1 cellular context compared by ENCODE assay signal in the genomic region with DNA sequence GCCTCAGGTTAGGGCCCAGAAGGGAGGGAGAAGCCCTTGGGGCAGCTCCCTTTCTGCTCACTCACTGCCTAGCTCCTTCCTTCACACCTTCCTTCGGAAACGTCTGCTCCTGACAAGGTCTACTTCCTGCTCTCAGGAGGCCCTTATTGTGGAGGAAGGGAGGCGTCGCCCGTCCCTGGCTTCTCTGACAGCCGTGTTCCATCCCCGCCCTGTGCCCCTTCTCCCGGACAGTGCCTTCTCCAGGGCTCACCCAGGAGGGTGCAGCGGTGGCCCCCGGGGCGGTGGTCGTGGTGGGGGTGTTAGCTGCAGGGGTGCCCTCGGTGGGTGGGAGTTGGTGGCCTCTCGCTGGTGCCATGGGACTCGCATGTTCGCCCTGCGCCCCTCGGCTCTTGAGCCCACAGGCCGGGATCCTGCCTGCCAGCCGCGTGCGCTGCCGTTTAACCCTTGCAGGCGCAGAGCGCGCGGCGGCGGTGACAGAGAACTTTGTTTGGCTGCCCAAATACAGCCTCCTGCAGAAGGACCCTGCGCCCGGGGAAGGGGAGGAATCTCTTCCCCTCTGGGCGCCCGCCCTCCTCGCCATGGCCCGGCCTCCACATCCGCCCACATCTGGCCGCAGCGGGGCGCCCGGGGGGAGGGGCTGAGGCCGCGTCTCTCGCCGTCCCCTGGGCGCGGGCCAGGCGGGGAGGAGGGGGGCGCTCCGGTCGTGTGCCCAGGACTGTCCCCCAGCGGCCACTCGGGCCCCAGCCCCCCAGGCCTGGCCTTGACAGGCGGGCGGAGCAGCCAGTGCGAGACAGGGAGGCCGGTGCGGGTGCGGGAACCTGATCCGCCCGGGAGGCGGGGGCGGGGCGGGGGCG.
TF ChIP-seq lines count a peak whose summit lies in the region.

No MANE protein-coding gene starts in this region.

TF ChIP-seq in HEK293, 187 proteins besides CTCF, POLR2A, EP300 and RAD21 (continued from another document and continues in another):
- TF ChIP-seq WT1 (tag by site-specific recombination; IDR thresholded peaks at IDR 0.05) (no peak), ZNF302 (tag by site-specific recombination; IDR thresholded peaks at IDR 0.05; ENCODE audit: low read depth) (no peak), ZNF585B (tag by site-specific recombination; IDR thresholded peaks at IDR 0.05) (no peak), SALL2 (tag by site-specific recombination; IDR thresholded peaks at IDR 0.05; ENCODE audit: borderline replicate concordance) (no peak), ZNF626 (tag by site-specific recombination; IDR thresholded peaks at IDR 0.05) (no peak), ZNF792 (tag by site-specific recombination; IDR thresholded peaks at IDR 0.05) (no peak), ZNF274 (IDR thresholded peaks at IDR 0.05; ENCODE audit: low read length) (no peak), ZNF274 (tag by site-specific recombination; IDR thresholded peaks at IDR 0.05; ENCODE audit: borderline replicate concordance) (no peak), REPIN1 (tag by site-specific recombination; IDR thresholded peaks at IDR 0.05; ENCODE audit: low read depth) (no peak), BCL11A (tag by site-specific recombination; IDR thresholded peaks at IDR 0.05; ENCODE audit: low read depth) (peak; percentile 64; the same call in 1 of the 2 replicates), ZNF341 (tag by site-specific recombination; IDR thresholded peaks at IDR 0.05; ENCODE audit: low read depth) (peak; percentile 68), SP3 (tag by site-specific recombination; IDR thresholded peaks at IDR 0.05) (peak; percentile 81), ZNF37A (tag by site-specific recombination; IDR thresholded peaks at IDR 0.05) (no peak), ZNF223 (tag by site-specific recombination; IDR thresholded peaks at IDR 0.05) (no peak), KLF7 (tag by site-specific recombination; IDR thresholded peaks at IDR 0.05; ENCODE audit: borderline replicate concordance) (peak; percentile 18; the same call in 1 of the 2 replicates), ZNF777 (tag by site-specific recombination; IDR thresholded peaks at IDR 0.05; ENCODE audit: borderline replicate concordance) (no peak), ZNF596 (tag by site-specific recombination; IDR thresholded peaks at IDR 0.05) (no peak), ZBTB48 (tag by site-specific recombination; IDR thresholded peaks at IDR 0.05) (peak; percentile 57), SP7 (tag by site-specific recombination; IDR thresholded peaks at IDR 0.05) (peak; percentile 61; the same call in 1 of the 2 replicates), ZNF350 (tag by site-specific recombination; IDR thresholded peaks at IDR 0.05) (no peak), ZNF311 (tag by site-specific recombination; IDR thresholded peaks at IDR 0.05; ENCODE audit: borderline replicate concordance) (no peak), ZFP69B (tag by site-specific recombination; IDR thresholded peaks at IDR 0.05) (no peak), ZSCAN30 (tag by site-specific recombination; IDR thresholded peaks at IDR 0.05) (peak; percentile 75), ZNF555 (tag by site-specific recombination; conservative IDR thresholded peaks at IDR 0.05) (no peak), ZBTB17 (tag by site-specific recombination; IDR thresholded peaks at IDR 0.05) (peak; percentile 68), ZNF521 (tag by site-specific recombination; IDR thresholded peaks at IDR 0.05) (no peak), GLIS2 (tag by site-specific recombination; IDR thresholded peaks at IDR 0.05) (peak; percentile 90), ZNF16 (tag by site-specific recombination; IDR thresholded peaks at IDR 0.05; ENCODE audit: low read depth) (no peak), ZNF548 (tag by site-specific recombination; IDR thresholded peaks at IDR 0.05) (no peak), ZNF133 (tag by site-specific recombination; IDR thresholded peaks at IDR 0.05) (no peak), ZNF404 (tag by site-specific recombination; IDR thresholded peaks at IDR 0.05) (no peak), ZNF830 (tag by site-specific recombination; IDR thresholded peaks at IDR 0.05; ENCODE audit: low read depth) (no peak), ZNF2 (tag by site-specific recombination; IDR thresholded peaks at IDR 0.05) (no peak), ZNF366 (tag by site-specific recombination; conservative IDR thresholded peaks at IDR 0.05) (peak; percentile 56; the same call in 1 of the 2 replicates), ZNF549 (tag by site-specific recombination; IDR thresholded peaks at IDR 0.05) (no peak), KLF9 (tag by site-specific recombination; IDR thresholded peaks at IDR 0.05; ENCODE audit: low read depth) (peak; percentile 24; the same call in 1 of the 2 replicates)
- TF ChIP-seq, protein P1, sequence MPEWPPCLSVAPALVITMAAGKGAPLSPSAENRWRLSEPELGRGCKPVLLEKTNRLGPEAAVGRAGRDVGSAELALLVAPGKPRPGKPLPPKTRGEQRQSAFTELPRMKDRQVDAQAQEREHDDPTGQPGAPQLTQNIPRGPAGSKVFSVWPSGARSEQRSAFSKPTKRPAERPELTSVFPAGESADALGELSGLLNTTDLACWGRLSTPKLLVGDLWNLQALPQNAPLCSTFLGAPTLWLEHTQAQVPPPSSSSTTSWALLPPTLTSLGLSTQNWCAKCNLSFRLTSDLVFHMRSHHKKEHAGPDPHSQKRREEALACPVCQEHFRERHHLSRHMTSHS (tag by site-specific recombination; IDR thresholded peaks at IDR 0.05) = no peak
- TF ChIP-seq, protein P2, sequence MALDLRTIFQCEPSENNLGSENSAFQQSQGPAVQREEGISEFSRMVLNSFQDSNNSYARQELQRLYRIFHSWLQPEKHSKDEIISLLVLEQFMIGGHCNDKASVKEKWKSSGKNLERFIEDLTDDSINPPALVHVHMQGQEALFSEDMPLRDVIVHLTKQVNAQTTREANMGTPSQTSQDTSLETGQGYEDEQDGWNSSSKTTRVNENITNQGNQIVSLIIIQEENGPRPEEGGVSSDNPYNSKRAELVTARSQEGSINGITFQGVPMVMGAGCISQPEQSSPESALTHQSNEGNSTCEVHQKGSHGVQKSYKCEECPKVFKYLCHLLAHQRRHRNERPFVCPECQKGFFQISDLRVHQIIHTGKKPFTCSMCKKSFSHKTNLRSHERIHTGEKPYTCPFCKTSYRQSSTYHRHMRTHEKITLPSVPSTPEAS (tag by site-specific recombination; IDR thresholded peaks at IDR 0.05) = no peak
- TF ChIP-seq, protein P3, sequence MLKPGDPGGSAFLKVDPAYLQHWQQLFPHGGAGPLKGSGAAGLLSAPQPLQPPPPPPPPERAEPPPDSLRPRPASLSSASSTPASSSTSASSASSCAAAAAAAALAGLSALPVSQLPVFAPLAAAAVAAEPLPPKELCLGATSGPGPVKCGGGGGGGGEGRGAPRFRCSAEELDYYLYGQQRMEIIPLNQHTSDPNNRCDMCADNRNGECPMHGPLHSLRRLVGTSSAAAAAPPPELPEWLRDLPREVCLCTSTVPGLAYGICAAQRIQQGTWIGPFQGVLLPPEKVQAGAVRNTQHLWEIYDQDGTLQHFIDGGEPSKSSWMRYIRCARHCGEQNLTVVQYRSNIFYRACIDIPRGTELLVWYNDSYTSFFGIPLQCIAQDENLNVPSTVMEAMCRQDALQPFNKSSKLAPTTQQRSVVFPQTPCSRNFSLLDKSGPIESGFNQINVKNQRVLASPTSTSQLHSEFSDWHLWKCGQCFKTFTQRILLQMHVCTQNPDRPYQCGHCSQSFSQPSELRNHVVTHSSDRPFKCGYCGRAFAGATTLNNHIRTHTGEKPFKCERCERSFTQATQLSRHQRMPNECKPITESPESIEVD (tag by site-specific recombination; IDR thresholded peaks at IDR 0.05) = no peak
- TF ChIP-seq, protein P4, sequence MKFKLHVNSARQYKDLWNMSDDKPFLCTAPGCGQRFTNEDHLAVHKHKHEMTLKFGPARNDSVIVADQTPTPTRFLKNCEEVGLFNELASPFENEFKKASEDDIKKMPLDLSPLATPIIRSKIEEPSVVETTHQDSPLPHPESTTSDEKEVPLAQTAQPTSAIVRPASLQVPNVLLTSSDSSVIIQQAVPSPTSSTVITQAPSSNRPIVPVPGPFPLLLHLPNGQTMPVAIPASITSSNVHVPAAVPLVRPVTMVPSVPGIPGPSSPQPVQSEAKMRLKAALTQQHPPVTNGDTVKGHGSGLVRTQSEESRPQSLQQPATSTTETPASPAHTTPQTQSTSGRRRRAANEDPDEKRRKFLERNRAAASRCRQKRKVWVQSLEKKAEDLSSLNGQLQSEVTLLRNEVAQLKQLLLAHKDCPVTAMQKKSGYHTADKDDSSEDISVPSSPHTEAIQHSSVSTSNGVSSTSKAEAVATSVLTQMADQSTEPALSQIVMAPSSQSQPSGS (tag by site-specific recombination; IDR thresholded peaks at IDR 0.05; ENCODE audit: low read depth) = no peak
- TF ChIP-seq, protein P5, sequence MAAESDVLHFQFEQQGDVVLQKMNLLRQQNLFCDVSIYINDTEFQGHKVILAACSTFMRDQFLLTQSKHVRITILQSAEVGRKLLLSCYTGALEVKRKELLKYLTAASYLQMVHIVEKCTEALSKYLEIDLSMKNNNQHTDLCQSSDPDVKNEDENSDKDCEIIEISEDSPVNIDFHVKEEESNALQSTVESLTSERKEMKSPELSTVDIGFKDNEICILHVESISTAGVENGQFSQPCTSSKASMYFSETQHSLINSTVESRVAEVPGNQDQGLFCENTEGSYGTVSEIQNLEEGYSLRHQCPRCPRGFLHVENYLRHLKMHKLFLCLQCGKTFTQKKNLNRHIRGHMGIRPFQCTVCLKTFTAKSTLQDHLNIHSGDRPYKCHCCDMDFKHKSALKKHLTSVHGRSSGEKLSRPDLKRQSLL (tag by site-specific recombination; IDR thresholded peaks at IDR 0.05) = no peak
- TF ChIP-seq, protein P6, sequence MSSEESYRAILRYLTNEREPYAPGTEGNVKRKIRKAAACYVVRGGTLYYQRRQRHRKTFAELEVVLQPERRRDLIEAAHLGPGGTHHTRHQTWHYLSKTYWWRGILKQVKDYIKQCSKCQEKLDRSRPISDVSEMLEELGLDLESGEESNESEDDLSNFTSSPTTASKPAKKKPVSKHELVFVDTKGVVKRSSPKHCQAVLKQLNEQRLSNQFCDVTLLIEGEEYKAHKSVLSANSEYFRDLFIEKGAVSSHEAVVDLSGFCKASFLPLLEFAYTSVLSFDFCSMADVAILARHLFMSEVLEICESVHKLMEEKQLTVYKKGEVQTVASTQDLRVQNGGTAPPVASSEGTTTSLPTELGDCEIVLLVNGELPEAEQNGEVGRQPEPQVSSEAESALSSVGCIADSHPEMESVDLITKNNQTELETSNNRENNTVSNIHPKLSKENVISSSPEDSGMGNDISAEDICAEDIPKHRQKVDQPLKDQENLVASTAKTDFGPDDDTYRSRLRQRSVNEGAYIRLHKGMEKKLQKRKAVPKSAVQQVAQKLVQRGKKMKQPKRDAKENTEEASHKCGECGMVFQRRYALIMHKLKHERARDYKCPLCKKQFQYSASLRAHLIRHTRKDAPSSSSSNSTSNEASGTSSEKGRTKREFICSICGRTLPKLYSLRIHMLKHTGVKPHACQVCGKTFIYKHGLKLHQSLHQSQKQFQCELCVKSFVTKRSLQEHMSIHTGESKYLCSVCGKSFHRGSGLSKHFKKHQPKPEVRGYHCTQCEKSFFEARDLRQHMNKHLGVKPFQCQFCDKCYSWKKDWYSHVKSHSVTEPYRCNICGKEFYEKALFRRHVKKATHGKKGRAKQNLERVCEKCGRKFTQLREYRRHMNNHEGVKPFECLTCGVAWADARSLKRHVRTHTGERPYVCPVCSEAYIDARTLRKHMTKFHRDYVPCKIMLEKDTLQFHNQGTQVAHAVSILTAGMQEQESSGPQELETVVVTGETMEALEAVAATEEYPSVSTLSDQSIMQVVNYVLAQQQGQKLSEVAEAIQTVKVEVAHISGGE (tag by site-specific recombination; conservative IDR thresholded peaks at IDR 0.05; ENCODE audit: low read depth) = no peak
- TF ChIP-seq, protein P7, sequence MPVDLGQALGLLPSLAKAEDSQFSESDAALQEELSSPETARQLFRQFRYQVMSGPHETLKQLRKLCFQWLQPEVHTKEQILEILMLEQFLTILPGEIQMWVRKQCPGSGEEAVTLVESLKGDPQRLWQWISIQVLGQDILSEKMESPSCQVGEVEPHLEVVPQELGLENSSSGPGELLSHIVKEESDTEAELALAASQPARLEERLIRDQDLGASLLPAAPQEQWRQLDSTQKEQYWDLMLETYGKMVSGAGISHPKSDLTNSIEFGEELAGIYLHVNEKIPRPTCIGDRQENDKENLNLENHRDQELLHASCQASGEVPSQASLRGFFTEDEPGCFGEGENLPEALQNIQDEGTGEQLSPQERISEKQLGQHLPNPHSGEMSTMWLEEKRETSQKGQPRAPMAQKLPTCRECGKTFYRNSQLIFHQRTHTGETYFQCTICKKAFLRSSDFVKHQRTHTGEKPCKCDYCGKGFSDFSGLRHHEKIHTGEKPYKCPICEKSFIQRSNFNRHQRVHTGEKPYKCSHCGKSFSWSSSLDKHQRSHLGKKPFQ (tag by site-specific recombination; IDR thresholded peaks at IDR 0.05) = no peak
- TF ChIP-seq, protein P8, sequence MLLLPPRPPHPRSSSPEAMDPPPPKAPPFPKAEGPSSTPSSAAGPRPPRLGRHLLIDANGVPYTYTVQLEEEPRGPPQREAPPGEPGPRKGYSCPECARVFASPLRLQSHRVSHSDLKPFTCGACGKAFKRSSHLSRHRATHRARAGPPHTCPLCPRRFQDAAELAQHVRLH (tag by site-specific recombination; IDR thresholded peaks at IDR 0.05) = no peak
- TF ChIP-seq, protein P9, sequence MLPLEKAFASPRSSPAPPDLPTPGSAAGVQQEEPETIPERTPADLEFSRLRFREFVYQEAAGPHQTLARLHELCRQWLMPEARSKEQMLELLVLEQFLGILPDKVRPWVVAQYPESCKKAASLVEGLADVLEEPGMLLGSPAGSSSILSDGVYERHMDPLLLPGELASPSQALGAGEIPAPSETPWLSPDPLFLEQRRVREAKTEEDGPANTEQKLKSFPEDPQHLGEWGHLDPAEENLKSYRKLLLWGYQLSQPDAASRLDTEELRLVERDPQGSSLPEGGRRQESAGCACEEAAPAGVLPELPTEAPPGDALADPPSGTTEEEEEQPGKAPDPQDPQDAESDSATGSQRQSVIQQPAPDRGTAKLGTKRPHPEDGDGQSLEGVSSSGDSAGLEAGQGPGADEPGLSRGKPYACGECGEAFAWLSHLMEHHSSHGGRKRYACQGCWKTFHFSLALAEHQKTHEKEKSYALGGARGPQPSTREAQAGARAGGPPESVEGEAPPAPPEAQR (tag by site-specific recombination; IDR thresholded peaks at IDR 0.05) = no peak
- TF ChIP-seq, protein P10, sequence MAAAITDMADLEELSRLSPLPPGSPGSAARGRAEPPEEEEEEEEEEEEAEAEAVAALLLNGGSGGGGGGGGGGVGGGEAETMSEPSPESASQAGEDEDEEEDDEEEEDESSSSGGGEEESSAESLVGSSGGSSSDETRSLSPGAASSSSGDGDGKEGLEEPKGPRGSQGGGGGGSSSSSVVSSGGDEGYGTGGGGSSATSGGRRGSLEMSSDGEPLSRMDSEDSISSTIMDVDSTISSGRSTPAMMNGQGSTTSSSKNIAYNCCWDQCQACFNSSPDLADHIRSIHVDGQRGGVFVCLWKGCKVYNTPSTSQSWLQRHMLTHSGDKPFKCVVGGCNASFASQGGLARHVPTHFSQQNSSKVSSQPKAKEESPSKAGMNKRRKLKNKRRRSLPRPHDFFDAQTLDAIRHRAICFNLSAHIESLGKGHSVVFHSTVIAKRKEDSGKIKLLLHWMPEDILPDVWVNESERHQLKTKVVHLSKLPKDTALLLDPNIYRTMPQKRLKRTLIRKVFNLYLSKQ (tag by site-specific recombination; IDR thresholded peaks at IDR 0.05; ENCODE audit: borderline replicate concordance) = no peak
